Comparison of ENCODE assay signal across 23 cellular contexts in genomic region chr5:35404701-35405100, GRCh38.
DNase-seq lines count a peak whose midpoint lies in the region; ATAC-seq lines count a peak whose summit lies in the region.
"Had no signal": no experiment of that assay in that cellular context is flagged by ENCODE, and none has a peak within 500 bp of the region (broad histone marks: within the 10 kb centered on the region; RNA-seq: fewer than 3 reads in every experiment).

No MANE protein-coding gene starts in this region.

- H2BK5ac ChIP-seq in neuronal stem cell (ENCODE audit: low read length) = no peak overlapping the region

- H3K79me1 ChIP-seq in neuronal stem cell (ENCODE audit: low read depth, low read length) = no peaks in the 10 kb centered on the region

- H3K9ac ChIP-seq in neuronal stem cell (ENCODE audit: low read depth, low read length, poor library complexity) = no peak overlapping the region

- no peak overlapping the region for H3K23ac ChIP-seq in neuronal stem cell (ENCODE audit: low read depth, low read length, poor library complexity)

- no peak overlapping the region for H2BK15ac ChIP-seq in neuronal stem cell (ENCODE audit: low read length)

- H3K9me3 ChIP-seq in neuronal stem cell (replicated peaks in 1 of 2; ENCODE audit: control insufficient read depth in 2 of 2, insufficient read depth in 1 of 2, low read depth in 1 of 2, low read length in 2 of 2) = no peaks in the 10 kb centered on the region
- H3K9me3 ChIP-seq: Caco-2, Peyer's patch had no signal

- no peaks in the 10 kb centered on the region for H3K36me3 ChIP-seq in neuronal stem cell (replicated peaks in 1 of 2; ENCODE audit: control insufficient read depth in 2 of 2, insufficient read depth in 2 of 2, low read length in 2 of 2)
- H3K36me3 ChIP-seq: Peyer's patch had no signal

- H3K4me1 ChIP-seq in neuronal stem cell (ENCODE audit: control insufficient read depth in 2 of 2, insufficient read depth in 1 of 2, low read depth in 1 of 2, low read length in 2 of 2) = no peaks in the 10 kb centered on the region
- H3K4me1 ChIP-seq: Caco-2, Peyer's patch had no signal

- no peak overlapping the region for H3K4ac ChIP-seq in neuronal stem cell (ENCODE audit: low read length)

- H3K4me2 ChIP-seq in neuronal stem cell (ENCODE audit: insufficient read depth, low read length, poor library complexity, severe bottlenecking) = no peak overlapping the region

- no peak overlapping the region for H3K27ac ChIP-seq in neuronal stem cell (replicated peaks; ENCODE audit: low read length)
- H3K27ac ChIP-seq: Peyer's patch had no signal

- no peak overlapping the region for H2BK120ac ChIP-seq in neuronal stem cell (ENCODE audit: low read depth, low read length)

- no peak overlapping the region for H2AK5ac ChIP-seq in neuronal stem cell (ENCODE audit: low read depth, low read length)

- no peak for ATAC-seq in left colon
- ATAC-seq in stimulated activated memory B cell treated with anti-CD40 and anti-IgM and Interleukin-4, amounts not matched to agents 10 μg/mL and 1 μg/mL and 100 μg/mL, for 72 hours = no peak
- no peak for ATAC-seq in HG02610 (IDR thresholded peaks at IDR 0.05; ENCODE audit: unreplicated experiment)

- peak overlapping the region; percentile 23 for H4K8ac ChIP-seq in neuronal stem cell (ENCODE audit: low read depth, low read length)

- no peak overlapping the region for H2BK12ac ChIP-seq in neuronal stem cell (ENCODE audit: low read length)

- H2AFZ ChIP-seq in neuronal stem cell (ENCODE audit: low read length) = no peak overlapping the region

- H3K4me3 Mint-ChIP-seq in stimulated activated memory B cell treated with anti-CD40 and anti-IgM and Interleukin-4, amounts not matched to agents 10 μg/mL and 1 μg/mL and 100 μg/mL, for 72 hours = no peak overlapping the region
- no peak overlapping the region for H3K4me3 Mint-ChIP-seq in activated naive CD4-positive, alpha-beta T cell treated with anti-CD3 and anti-CD28 coated beads, Interleukin-2, amount 10 ng/mL, durations not matched to agents 7 days and 5 days
- H3K4me3 Mint-ChIP-seq: B cell; CD4-positive, CD25-positive, alpha-beta regulatory T cell; H9; T-helper 1 cell treated with Interleukin-12 subunit alpha and Interleukin-12 subunit beta and Interleukin-4 antibody, amounts not matched to agents 30 μg/mL and 1 μg/mL, for 36 hours had no signal

- H3K27me3 Mint-ChIP-seq in stimulated activated memory B cell treated with anti-CD40 and anti-IgM and Interleukin-4, amounts not matched to agents 10 μg/mL and 1 μg/mL and 100 μg/mL, for 72 hours = no peaks in the 10 kb centered on the region
- no peaks in the 10 kb centered on the region for H3K27me3 Mint-ChIP-seq in activated naive CD4-positive, alpha-beta T cell treated with anti-CD3 and anti-CD28 coated beads, Interleukin-2, amount 10 ng/mL, durations not matched to agents 7 days and 5 days
- H3K27me3 Mint-ChIP-seq: B cell; CD4-positive, CD25-positive, alpha-beta regulatory T cell had no signal

- H4K91ac ChIP-seq in neuronal stem cell (ENCODE audit: low read depth, low read length, poor library complexity) = no peak overlapping the region

- no peaks in the 10 kb centered on the region for H3K36me3 Mint-ChIP-seq in stimulated activated memory B cell treated with anti-CD40 and anti-IgM and Interleukin-4, amounts not matched to agents 10 μg/mL and 1 μg/mL and 100 μg/mL, for 72 hours
- H3K36me3 Mint-ChIP-seq in activated naive CD4-positive, alpha-beta T cell treated with anti-CD3 and anti-CD28 coated beads, Interleukin-2, amount 10 ng/mL, durations not matched to agents 7 days and 5 days = no peaks in the 10 kb centered on the region
- H3K36me3 Mint-ChIP-seq: CD4-positive, CD25-positive, alpha-beta regulatory T cell had no signal

- H3K14ac ChIP-seq in neuronal stem cell (ENCODE audit: low read length) = no peak overlapping the region

- WGBS in neuronal stem cell (ENCODE audit: extremely low coverage in 2 of 2, insufficient read length in 2 of 2, insufficient replicate concordance in 1 of 2), 2 donors = no CpG with 5 or more reads among the region's 9 CpGs

- CTCF ChIA-PET in activated naive CD4-positive, alpha-beta T cell treated with anti-CD3 and anti-CD28 coated beads, Interleukin-2, amount 10 ng/mL, durations not matched to agents 7 days and 5 days (lab: Charles Lee) = no interaction called here

- DNase-seq in H4 (ENCODE audit: low spot score) = peak; percentile 85
- peak; percentile 33 for DNase-seq in HuH-7 (ENCODE audit: low spot score)
- peak; percentile 45 to 66 for DNase-seq in SHP77 (lab: John Stamatoyannopoulos, UW)
- DNase-seq in neuronal stem cell (ENCODE audit: low spot score) = no peak
- DNase-seq in left colon = no peak
- DNase-seq in activated naive CD4-positive, alpha-beta T cell treated with anti-CD3 and anti-CD28 coated beads, Interleukin-2, amount 10 ng/mL, durations not matched to agents 7 days and 5 days = no peak
- DNase-seq: ACHN; Caco-2; CD4-positive, CD25-positive, alpha-beta regulatory T cell; DMS153; EL; H9; IMR-90; Kasumi-1; NCI-H1417; NCI-H187 treated with DMSO at 0.1 percent for 48 hours; NCI-H526 treated with DMSO at 0.1 percent for 48 hours; Peyer's patch; Right ventricle myocardium superior had no signal

- peak overlapping the region; percentile 35 for H3K18ac ChIP-seq in neuronal stem cell (ENCODE audit: low read length)

- H3K27ac Mint-ChIP-seq in stimulated activated memory B cell treated with anti-CD40 and anti-IgM and Interleukin-4, amounts not matched to agents 10 μg/mL and 1 μg/mL and 100 μg/mL, for 72 hours = no peak overlapping the region
- no peak overlapping the region for H3K27ac Mint-ChIP-seq in activated naive CD4-positive, alpha-beta T cell treated with anti-CD3 and anti-CD28 coated beads, Interleukin-2, amount 10 ng/mL, durations not matched to agents 7 days and 5 days
- H3K27ac Mint-ChIP-seq: B cell; CD4-positive, CD25-positive, alpha-beta regulatory T cell; H9; T-helper 1 cell treated with Interleukin-12 subunit alpha and Interleukin-12 subunit beta and Interleukin-4 antibody, amounts not matched to agents 30 μg/mL and 1 μg/mL, for 36 hours had no signal

- peaks cover 3% of the 10 kb centered on the region for H3K9me3 Mint-ChIP-seq in stimulated activated memory B cell treated with anti-CD40 and anti-IgM and Interleukin-4, amounts not matched to agents 10 μg/mL and 1 μg/mL and 100 μg/mL, for 72 hours
- H3K9me3 Mint-ChIP-seq in activated naive CD4-positive, alpha-beta T cell treated with anti-CD3 and anti-CD28 coated beads, Interleukin-2, amount 10 ng/mL, durations not matched to agents 7 days and 5 days = no peaks in the 10 kb centered on the region
- H3K9me3 Mint-ChIP-seq: T-helper 1 cell treated with Interleukin-12 subunit alpha and Interleukin-12 subunit beta and Interleukin-4 antibody, amounts not matched to agents 30 μg/mL and 1 μg/mL, for 36 hours had no signal

- H3K4me3 ChIP-seq in neuronal stem cell (ENCODE audit: low read length in 2 of 2) = no peak overlapping the region
- H3K4me3 ChIP-seq: Peyer's patch had no signal

- H3K4me1 Mint-ChIP-seq in stimulated activated memory B cell treated with anti-CD40 and anti-IgM and Interleukin-4, amounts not matched to agents 10 μg/mL and 1 μg/mL and 100 μg/mL, for 72 hours = no peaks in the 10 kb centered on the region
- H3K4me1 Mint-ChIP-seq in activated naive CD4-positive, alpha-beta T cell treated with anti-CD3 and anti-CD28 coated beads, Interleukin-2, amount 10 ng/mL, durations not matched to agents 7 days and 5 days = no peaks in the 10 kb centered on the region
- H3K4me1 Mint-ChIP-seq: B cell; CD4-positive, CD25-positive, alpha-beta regulatory T cell; H9 had no signal

- no peaks in the 10 kb centered on the region for H3K27me3 ChIP-seq in neuronal stem cell (ENCODE audit: control insufficient read depth in 3 of 3, insufficient read depth in 3 of 3, low read depth in 1 of 3, low read length in 3 of 3)
- H3K27me3 ChIP-seq: Peyer's patch had no signal

- intact Hi-C loops in left colon (cut with DNase I, micrococcal nuclease) = no loop called here

Comparison
In these comparisons a context has a peak if more than half of its experiments do, and no peak if none do; other contexts are left out.
1. DNase-seq: peak in H4 (single experiment), HuH-7 (single experiment) and SHP77 (2 of 2); none in neuronal stem cell (single experiment), left colon (0 of 2) and activated naive CD4-positive, alpha-beta T cell treated with anti-CD3 and anti-CD28 coated beads, Interleukin-2, amount 10 ng/mL, durations not matched to agents 7 days and 5 days (single experiment).